ENCODE assay signal across 35 cellular contexts in the genomic region with DNA sequence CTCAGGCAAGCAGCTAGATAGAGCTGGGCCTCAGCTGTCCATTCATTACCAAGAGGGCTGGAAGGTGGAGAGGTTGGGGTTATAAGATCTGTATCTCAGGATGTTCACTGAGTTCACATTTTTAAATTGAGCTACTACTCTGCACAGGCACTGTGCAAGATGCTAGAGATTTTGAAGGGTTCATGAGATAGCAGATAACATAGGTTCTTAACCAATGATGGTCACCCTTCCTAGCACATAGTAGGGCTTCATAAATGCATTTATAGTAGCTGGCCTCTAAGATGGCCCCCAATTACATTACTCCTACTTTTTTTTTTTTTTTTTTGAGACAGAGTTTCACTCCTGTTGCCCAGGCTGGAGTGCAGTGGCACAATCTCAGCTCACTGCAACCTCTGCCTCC.
"Had no signal": no experiment of that assay in that cellular context is flagged by ENCODE, and none has a peak within 500 bp of the region (broad histone marks: within the 10 kb centered on the region; RNA-seq: fewer than 3 reads in every experiment).

No MANE protein-coding gene starts in this region.

- H3K4me2 ChIP-seq: KMS-11 had no signal

- H3K4me3 ChIP-seq: MG63 had no signal

- H3K36me3 ChIP-seq: MG63 had no signal

- H3K9ac ChIP-seq: KMS-11 had no signal

- H3K27ac ChIP-seq: KMS-11 had no signal

- H3K9me3 ChIP-seq: MG63 had no signal

- DNase-seq: Karpas-422, Kasumi-1, MG63, MM.1S, MV-4-11, NCI-H1048, NCI-H1092, NCI-H1092 treated with DMSO at 0.1 percent for 48 hours, NCI-H1105, NCI-H1105 treated with DMSO at 0.1 percent for 48 hours, NCI-H1417, NCI-H1417 treated with DMSO at 0.1 percent for 48 hours, NCI-H1436, NCI-H1436 treated with DMSO at 0.1 percent for 48 hours, NCI-H146, NCI-H1694, NCI-H1694 treated with DMSO at 0.1 percent for 48 hours, NCI-H187, NCI-H187 treated with DMSO at 0.1 percent for 48 hours, NCI-H1930, NCI-H2029, NCI-H2029 treated with DMSO at 0.1 percent for 48 hours, NCI-H2081, NCI-H2081 treated with DMSO at 0.1 percent for 48 hours, NCI-H2107, NCI-H2171, NCI-H2171 treated with DMSO at 0.1 percent for 48 hours, NCI-H2227 treated with DMSO at 0.1 percent for 48 hours, NCI-H226, NCI-H345, NCI-H446, NCI-H446 treated with DMSO at 0.1 percent for 48 hours, NCI-H510A, NCI-H510A treated with DMSO at 0.1 percent for 48 hours had no signal

- H3K27me3 ChIP-seq: MG63 had no signal
